Comparison of ENCODE assay signal across 2 cellular contexts in the genomic region with DNA sequence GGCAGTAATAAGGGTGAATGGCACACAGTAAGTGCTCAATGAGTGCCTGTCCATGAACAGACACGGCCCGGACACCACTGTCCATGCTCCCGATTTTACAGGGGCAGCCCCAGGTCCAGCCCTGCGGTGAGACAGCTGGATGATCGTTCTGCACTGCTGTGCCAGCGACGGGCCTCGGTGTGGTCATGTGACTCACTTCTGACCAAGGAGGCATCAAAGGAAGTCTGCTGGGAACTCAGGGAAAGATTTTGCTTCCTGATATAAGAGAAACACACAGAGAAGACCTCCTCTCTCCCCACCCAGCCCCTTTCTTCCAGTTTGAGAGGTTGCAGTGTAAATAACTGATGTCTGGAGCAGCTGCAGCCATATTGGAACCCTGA.
TF ChIP-seq lines count a peak whose summit lies in the region.

No MANE protein-coding gene starts in this region.

TF ChIP-seq in SK-N-SH, 30 proteins besides CTCF, POLR2A, EP300 and RAD21 (continued from another document):
- TF ChIP-seq, protein P1, sequence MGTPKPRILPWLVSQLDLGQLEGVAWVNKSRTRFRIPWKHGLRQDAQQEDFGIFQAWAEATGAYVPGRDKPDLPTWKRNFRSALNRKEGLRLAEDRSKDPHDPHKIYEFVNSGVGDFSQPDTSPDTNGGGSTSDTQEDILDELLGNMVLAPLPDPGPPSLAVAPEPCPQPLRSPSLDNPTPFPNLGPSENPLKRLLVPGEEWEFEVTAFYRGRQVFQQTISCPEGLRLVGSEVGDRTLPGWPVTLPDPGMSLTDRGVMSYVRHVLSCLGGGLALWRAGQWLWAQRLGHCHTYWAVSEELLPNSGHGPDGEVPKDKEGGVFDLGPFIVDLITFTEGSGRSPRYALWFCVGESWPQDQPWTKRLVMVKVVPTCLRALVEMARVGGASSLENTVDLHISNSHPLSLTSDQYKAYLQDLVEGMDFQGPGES (IDR thresholded peaks at IDR 0.05; ENCODE audit: low read depth, low read length) = no peak

TF ChIP-seq in GM23338, 12 proteins besides CTCF, POLR2A, EP300 and RAD21 (continued from another document):
- TF ChIP-seq NANOG (IDR thresholded peaks at IDR 0.05; ENCODE audit: borderline replicate concordance) (no peak), ZNF114 (CRISPR knock-in tag; IDR thresholded peaks at IDR 0.05) (no peak), ZNF331 (CRISPR knock-in tag; IDR thresholded peaks at IDR 0.05; ENCODE audit: low read depth) (no peak), JUNB (IDR thresholded peaks at IDR 0.05; ENCODE audit: unreplicated experiment) (no peak)
- TF ChIP-seq, protein P2, sequence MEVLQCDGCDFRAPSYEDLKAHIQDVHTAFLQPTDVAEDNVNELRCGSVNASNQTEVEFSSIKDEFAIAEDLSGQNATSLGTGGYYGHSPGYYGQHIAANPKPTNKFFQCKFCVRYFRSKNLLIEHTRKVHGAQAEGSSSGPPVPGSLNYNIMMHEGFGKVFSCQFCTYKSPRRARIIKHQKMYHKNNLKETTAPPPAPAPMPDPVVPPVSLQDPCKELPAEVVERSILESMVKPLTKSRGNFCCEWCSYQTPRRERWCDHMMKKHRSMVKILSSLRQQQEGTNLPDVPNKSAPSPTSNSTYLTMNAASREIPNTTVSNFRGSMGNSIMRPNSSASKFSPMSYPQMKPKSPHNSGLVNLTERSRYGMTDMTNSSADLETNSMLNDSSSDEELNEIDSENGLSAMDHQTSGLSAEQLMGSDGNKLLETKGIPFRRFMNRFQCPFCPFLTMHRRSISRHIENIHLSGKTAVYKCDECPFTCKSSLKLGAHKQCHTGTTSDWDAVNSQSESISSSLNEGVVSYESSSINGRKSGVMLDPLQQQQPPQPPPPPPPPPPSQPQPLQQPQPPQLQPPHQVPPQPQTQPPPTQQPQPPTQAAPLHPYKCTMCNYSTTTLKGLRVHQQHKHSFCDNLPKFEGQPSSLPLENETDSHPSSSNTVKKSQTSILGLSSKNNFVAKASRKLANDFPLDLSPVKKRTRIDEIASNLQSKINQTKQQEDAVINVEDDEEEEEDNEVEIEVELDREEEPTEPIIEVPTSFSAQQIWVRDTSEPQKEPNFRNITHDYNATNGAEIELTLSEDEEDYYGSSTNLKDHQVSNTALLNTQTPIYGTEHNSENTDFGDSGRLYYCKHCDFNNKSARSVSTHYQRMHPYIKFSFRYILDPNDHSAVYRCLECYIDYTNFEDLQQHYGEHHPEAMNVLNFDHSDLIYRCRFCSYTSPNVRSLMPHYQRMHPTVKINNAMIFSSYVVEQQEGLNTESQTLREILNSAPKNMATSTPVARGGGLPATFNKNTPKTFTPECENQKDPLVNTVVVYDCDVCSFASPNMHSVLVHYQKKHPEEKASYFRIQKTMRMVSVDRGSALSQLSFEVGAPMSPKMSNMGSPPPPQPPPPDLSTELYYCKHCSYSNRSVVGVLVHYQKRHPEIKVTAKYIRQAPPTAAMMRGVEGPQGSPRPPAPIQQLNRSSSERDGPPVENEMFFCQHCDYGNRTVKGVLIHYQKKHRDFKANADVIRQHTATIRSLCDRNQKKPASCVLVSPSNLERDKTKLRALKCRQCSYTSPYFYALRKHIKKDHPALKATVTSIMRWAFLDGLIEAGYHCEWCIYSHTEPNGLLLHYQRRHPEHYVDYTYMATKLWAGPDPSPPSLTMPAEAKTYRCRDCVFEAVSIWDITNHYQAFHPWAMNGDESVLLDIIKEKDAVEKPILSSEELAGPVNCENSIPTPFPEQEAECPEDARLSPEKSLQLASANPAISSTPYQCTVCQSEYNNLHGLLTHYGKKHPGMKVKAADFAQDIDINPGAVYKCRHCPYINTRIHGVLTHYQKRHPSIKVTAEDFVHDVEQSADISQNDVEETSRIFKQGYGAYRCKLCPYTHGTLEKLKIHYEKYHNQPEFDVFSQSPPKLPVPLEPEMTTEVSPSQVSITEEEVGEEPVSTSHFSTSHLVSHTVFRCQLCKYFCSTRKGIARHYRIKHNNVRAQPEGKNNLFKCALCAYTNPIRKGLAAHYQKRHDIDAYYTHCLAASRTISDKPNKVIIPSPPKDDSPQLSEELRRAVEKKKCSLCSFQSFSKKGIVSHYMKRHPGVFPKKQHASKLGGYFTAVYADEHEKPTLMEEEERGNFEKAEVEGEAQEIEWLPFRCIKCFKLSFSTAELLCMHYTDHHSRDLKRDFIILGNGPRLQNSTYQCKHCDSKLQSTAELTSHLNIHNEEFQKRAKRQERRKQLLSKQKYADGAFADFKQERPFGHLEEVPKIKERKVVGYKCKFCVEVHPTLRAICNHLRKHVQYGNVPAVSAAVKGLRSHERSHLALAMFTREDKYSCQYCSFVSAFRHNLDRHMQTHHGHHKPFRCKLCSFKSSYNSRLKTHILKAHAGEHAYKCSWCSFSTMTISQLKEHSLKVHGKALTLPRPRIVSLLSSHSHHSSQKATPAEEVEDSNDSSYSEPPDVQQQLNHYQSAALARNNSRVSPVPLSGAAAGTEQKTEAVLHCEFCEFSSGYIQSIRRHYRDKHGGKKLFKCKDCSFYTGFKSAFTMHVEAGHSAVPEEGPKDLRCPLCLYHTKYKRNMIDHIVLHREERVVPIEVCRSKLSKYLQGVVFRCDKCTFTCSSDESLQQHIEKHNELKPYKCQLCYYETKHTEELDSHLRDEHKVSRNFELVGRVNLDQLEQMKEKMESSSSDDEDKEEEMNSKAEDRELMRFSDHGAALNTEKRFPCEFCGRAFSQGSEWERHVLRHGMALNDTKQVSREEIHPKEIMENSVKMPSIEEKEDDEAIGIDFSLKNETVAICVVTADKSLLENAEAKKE (CRISPR knock-in tag; IDR thresholded peaks at IDR 0.05) = no peak
